In genomic region chr3:47163990-47164848, GRCh38 we compare ENCODE assay signal across 1 cellular context.
TF ChIP-seq lines count a peak whose summit lies in the region.

Gene SETD2 (minus strand): TSS chr3:47164113. CDS start chr3:47163924, 189 bp downstream.

TF ChIP-seq in HepG2, 621 proteins besides CTCF, POLR2A, EP300 and RAD21 (continued from another document and continues in another):
- TF ChIP-seq, protein P1, sequence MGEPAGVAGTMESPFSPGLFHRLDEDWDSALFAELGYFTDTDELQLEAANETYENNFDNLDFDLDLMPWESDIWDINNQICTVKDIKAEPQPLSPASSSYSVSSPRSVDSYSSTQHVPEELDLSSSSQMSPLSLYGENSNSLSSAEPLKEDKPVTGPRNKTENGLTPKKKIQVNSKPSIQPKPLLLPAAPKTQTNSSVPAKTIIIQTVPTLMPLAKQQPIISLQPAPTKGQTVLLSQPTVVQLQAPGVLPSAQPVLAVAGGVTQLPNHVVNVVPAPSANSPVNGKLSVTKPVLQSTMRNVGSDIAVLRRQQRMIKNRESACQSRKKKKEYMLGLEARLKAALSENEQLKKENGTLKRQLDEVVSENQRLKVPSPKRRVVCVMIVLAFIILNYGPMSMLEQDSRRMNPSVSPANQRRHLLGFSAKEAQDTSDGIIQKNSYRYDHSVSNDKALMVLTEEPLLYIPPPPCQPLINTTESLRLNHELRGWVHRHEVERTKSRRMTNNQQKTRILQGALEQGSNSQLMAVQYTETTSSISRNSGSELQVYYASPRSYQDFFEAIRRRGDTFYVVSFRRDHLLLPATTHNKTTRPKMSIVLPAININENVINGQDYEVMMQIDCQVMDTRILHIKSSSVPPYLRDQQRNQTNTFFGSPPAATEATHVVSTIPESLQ (CRISPR knock-in tag; conservative IDR thresholded peaks at IDR 0.05), result 0 out of 2 replicates have a peak, but pooled peaks have one; percentile 26
- TF ChIP-seq, protein P2, sequence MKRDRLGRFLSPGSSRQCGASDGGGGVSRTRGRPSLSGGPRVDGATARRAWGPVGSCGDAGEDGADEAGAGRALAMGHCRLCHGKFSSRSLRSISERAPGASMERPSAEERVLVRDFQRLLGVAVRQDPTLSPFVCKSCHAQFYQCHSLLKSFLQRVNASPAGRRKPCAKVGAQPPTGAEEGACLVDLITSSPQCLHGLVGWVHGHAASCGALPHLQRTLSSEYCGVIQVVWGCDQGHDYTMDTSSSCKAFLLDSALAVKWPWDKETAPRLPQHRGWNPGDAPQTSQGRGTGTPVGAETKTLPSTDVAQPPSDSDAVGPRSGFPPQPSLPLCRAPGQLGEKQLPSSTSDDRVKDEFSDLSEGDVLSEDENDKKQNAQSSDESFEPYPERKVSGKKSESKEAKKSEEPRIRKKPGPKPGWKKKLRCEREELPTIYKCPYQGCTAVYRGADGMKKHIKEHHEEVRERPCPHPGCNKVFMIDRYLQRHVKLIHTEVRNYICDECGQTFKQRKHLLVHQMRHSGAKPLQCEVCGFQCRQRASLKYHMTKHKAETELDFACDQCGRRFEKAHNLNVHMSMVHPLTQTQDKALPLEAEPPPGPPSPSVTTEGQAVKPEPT (CRISPR knock-in tag; IDR thresholded peaks at IDR 0.05; ENCODE audit: low read depth), result 0 out of 2 replicates have a peak, but pooled peaks have one; percentile 36
- TF ChIP-seq, protein P3, sequence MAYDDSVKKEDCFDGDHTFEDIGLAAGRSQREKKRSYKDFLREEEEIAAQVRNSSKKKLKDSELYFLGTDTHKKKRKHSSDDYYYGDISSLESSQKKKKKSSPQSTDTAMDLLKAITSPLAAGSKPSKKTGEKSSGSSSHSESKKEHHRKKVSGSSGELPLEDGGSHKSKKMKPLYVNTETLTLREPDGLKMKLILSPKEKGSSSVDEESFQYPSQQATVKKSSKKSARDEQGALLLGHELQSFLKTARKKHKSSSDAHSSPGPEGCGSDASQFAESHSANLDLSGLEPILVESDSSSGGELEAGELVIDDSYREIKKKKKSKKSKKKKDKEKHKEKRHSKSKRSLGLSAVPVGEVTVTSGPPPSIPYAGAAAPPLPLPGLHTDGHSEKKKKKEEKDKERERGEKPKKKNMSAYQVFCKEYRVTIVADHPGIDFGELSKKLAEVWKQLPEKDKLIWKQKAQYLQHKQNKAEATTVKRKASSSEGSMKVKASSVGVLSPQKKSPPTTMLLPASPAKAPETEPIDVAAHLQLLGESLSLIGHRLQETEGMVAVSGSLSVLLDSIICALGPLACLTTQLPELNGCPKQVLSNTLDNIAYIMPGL (CRISPR knock-in tag; IDR thresholded peaks at IDR 0.05; ENCODE audit: borderline replicate concordance in 1 of 2, low read depth in 1 of 2), result peak; percentile 52 to 93
- no peak for TF ChIP-seq MTA3 (CRISPR knock-in tag; IDR thresholded peaks at IDR 0.05)
- TF ChIP-seq, protein P4, sequence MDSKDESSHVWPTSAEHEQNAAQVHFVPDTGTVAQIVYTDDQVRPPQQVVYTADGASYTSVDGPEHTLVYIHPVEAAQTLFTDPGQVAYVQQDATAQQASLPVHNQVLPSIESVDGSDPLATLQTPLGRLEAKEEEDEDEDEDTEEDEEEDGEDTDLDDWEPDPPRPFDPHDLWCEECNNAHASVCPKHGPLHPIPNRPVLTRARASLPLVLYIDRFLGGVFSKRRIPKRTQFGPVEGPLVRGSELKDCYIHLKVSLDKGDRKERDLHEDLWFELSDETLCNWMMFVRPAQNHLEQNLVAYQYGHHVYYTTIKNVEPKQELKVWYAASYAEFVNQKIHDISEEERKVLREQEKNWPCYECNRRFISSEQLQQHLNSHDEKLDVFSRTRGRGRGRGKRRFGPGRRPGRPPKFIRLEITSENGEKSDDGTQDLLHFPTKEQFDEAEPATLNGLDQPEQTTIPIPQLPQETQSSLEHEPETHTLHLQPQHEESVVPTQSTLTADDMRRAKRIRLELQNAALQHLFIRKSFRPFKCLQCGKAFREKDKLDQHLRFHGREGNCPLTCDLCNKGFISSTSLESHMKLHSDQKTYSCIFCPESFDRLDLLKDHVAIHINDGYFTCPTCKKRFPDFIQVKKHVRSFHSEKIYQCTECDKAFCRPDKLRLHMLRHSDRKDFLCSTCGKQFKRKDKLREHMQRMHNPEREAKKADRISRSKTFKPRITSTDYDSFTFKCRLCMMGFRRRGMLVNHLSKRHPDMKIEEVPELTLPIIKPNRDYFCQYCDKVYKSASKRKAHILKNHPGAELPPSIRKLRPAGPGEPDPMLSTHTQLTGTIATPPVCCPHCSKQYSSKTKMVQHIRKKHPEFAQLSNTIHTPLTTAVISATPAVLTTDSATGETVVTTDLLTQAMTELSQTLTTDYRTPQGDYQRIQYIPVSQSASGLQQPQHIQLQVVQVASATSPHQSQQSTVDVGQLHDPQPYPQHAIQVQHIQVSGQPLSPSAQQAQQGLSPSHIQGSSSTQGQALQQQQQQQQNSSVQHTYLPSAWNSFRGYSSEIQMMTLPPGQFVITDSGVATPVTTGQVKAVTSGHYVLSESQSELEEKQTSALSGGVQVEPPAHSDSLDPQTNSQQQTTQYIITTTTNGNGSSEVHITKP (CRISPR knock-in tag; IDR thresholded peaks at IDR 0.05; ENCODE audit: low read depth), result peak; percentile 83
- peak; percentile 68 for TF ChIP-seq MED1 (CRISPR knock-in tag; IDR thresholded peaks at IDR 0.05)
- no peak for TF ChIP-seq CHCHD3 (CRISPR knock-in tag; IDR thresholded peaks at IDR 0.05)
- peak; percentile 60; the same call in 1 of the 2 replicates for TF ChIP-seq FOSL1 (CRISPR knock-in tag; IDR thresholded peaks at IDR 0.05; ENCODE audit: borderline replicate concordance)
- no peak for TF ChIP-seq ONECUT2 (CRISPR knock-in tag; IDR thresholded peaks at IDR 0.05)
- peak; percentile 17; the same call in 1 of the 2 replicates for TF ChIP-seq ZNF414 (CRISPR knock-in tag; IDR thresholded peaks at IDR 0.05)
- TF ChIP-seq TFE3 (CRISPR knock-in tag; IDR thresholded peaks at IDR 0.05), result no peak; the same call in 1 of the 2 replicates
- TF ChIP-seq ZNF607 (CRISPR knock-in tag; IDR thresholded peaks at IDR 0.05; ENCODE audit: borderline replicate concordance), result peak; percentile 83; the same call in 1 of the 2 replicates
- TF ChIP-seq ZNF180 (CRISPR knock-in tag; IDR thresholded peaks at IDR 0.05; ENCODE audit: borderline replicate concordance, low read depth), result no peak
- TF ChIP-seq KLF9 (CRISPR knock-in tag; IDR thresholded peaks at IDR 0.05; ENCODE audit: low read depth), result no peak
- TF ChIP-seq ZNF274 (CRISPR knock-in tag; IDR thresholded peaks at IDR 0.05), result no peak
- TF ChIP-seq ZNF7 (CRISPR knock-in tag; IDR thresholded peaks at IDR 0.05), result no peak
- TF ChIP-seq TFDP1 (CRISPR knock-in tag; IDR thresholded peaks at IDR 0.05; ENCODE audit: borderline replicate concordance), result peak; percentile 47; the same call in 1 of the 2 replicates
- TF ChIP-seq HNRNPUL1 (IDR thresholded peaks at IDR 0.05; ENCODE audit: low read depth, low read length), result peak; percentile 57; the same call in 1 of the 2 replicates
- no peak; the same call in 1 of the 2 replicates for TF ChIP-seq ZMAT3 (CRISPR knock-in tag; conservative IDR thresholded peaks at IDR 0.05)
- TF ChIP-seq SCMH1 (CRISPR knock-in tag; IDR thresholded peaks at IDR 0.05; ENCODE audit: borderline replicate concordance), result no peak
- TF ChIP-seq SPEN (CRISPR knock-in tag; IDR thresholded peaks at IDR 0.05; ENCODE audit: low read depth), result peak; percentile 23; the same call in 1 of the 2 replicates
- 0 out of 2 replicates have a peak, but pooled peaks have one; percentile 21 for TF ChIP-seq IRF2 (CRISPR knock-in tag; IDR thresholded peaks at IDR 0.05)
- TF ChIP-seq ZBTB38 (CRISPR knock-in tag; IDR thresholded peaks at IDR 0.05), result peak; percentile 54; the same call in 1 of the 2 replicates
- no peak for TF ChIP-seq HMG20A (CRISPR knock-in tag; IDR thresholded peaks at IDR 0.05; ENCODE audit: borderline replicate concordance)
- TF ChIP-seq ARHGAP35 (CRISPR knock-in tag; IDR thresholded peaks at IDR 0.05; ENCODE audit: borderline replicate concordance), result peak; percentile 69; the same call in 1 of the 2 replicates
- TF ChIP-seq PAWR (CRISPR knock-in tag; IDR thresholded peaks at IDR 0.05; ENCODE audit: borderline replicate concordance), result no peak
- TF ChIP-seq, protein P5, sequence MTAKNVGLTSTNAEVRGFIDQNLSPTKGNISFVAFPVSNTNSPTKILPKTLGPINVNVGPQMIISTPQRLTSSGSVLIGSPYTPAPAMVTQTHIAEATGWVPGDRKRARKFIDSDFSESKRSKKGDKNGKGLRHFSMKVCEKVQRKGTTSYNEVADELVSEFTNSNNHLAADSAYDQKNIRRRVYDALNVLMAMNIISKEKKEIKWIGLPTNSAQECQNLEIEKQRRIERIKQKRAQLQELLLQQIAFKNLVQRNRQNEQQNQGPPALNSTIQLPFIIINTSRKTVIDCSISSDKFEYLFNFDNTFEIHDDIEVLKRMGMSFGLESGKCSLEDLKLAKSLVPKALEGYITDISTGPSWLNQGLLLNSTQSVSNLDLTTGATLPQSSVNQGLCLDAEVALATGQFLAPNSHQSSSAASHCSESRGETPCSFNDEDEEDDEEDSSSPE (CRISPR knock-in tag; IDR thresholded peaks at IDR 0.05), result peak; percentile 40; the same call in 1 of the 2 replicates
- TF ChIP-seq, protein P6, sequence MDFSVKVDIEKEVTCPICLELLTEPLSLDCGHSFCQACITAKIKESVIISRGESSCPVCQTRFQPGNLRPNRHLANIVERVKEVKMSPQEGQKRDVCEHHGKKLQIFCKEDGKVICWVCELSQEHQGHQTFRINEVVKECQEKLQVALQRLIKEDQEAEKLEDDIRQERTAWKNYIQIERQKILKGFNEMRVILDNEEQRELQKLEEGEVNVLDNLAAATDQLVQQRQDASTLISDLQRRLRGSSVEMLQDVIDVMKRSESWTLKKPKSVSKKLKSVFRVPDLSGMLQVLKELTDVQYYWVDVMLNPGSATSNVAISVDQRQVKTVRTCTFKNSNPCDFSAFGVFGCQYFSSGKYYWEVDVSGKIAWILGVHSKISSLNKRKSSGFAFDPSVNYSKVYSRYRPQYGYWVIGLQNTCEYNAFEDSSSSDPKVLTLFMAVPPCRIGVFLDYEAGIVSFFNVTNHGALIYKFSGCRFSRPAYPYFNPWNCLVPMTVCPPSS (IDR thresholded peaks at IDR 0.05), result no peak
- TF ChIP-seq TAF15 (IDR thresholded peaks at IDR 0.05; ENCODE audit: low read depth, low read length, poor library complexity, severe bottlenecking), result no peak
- no peak for TF ChIP-seq TCF12 (IDR thresholded peaks at IDR 0.05)
- no peak for TF ChIP-seq TCF12 (CRISPR knock-in tag; IDR thresholded peaks at IDR 0.05)
- peak; percentile 55 for TF ChIP-seq ZFY (CRISPR knock-in tag; IDR thresholded peaks at IDR 0.05)
- no peak for TF ChIP-seq ATAD3A (CRISPR knock-in tag; IDR thresholded peaks at IDR 0.05)
- TF ChIP-seq KDM2A (CRISPR knock-in tag; IDR thresholded peaks at IDR 0.05; ENCODE audit: borderline replicate concordance, low read depth), result peak; percentile 81
- TF ChIP-seq ZNF441 (CRISPR knock-in tag; IDR thresholded peaks at IDR 0.05; ENCODE audit: borderline replicate concordance), result no peak
- peak; percentile 78; the same call in 1 of the 2 replicates for TF ChIP-seq MXD1 (CRISPR knock-in tag; IDR thresholded peaks at IDR 0.05)
- peak; percentile 57; the same call in 1 of the 2 replicates for TF ChIP-seq MXD3 (CRISPR knock-in tag; IDR thresholded peaks at IDR 0.05)
- no peak for TF ChIP-seq MAFG (CRISPR knock-in tag; IDR thresholded peaks at IDR 0.05)
- no peak for TF ChIP-seq NFRKB (IDR thresholded peaks at IDR 0.05)
- no peak for TF ChIP-seq TCF7 (IDR thresholded peaks at IDR 0.05; ENCODE audit: low read depth)
- TF ChIP-seq RXRA (CRISPR knock-in tag; IDR thresholded peaks at IDR 0.05), result no peak; the same call in 1 of the 2 replicates
- no peak for TF ChIP-seq PLRG1 (conservative IDR thresholded peaks at IDR 0.05)
- TF ChIP-seq TBL1XR1 (IDR thresholded peaks at IDR 0.05; ENCODE audit: borderline replicate concordance, low read length, partially characterized antibody), result peak; percentile 23
- peak; percentile 55 for TF ChIP-seq GABPA (IDR thresholded peaks at IDR 0.05; ENCODE audit: low read depth, low read length)
- peak; percentile 59 for TF ChIP-seq GABPA (CRISPR knock-in tag; IDR thresholded peaks at IDR 0.05; ENCODE audit: low read depth)
- peak; percentile 31; the same call in 1 of the 2 replicates for TF ChIP-seq NFYB (CRISPR knock-in tag; IDR thresholded peaks at IDR 0.05)
- TF ChIP-seq CBX1 (IDR thresholded peaks at IDR 0.05; ENCODE audit: low read depth), result no peak
- TF ChIP-seq NPAS2 (CRISPR knock-in tag; IDR thresholded peaks at IDR 0.05; ENCODE audit: borderline replicate concordance), result no peak
